In the genomic region with DNA sequence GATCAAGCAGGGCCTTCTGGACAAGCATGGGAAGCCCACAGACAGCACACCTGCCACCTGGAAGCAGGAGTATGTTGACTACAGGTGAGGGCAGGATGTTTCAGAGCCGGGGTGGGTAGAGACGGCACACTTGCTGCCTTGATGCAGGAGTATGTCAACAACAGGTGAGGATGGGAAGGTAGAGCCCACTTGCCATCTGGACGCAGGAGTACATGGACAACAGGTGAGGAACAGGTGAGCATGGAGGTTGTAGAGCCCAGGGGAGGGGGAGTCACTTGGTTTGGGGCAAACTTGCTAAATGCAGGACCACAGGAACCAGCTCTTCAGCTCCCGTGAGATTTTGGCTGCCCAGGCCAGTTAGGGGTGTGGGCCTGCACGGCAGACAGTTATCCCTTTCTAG, we compare ENCODE assay signal across 29 cellular contexts. TPM values are rescaled to one million over a fixed set of nuclear protein-coding genes. Genes with fewer than 3 reads are reported as not detected.
"Had no signal": no experiment of that assay in that cellular context is flagged by ENCODE, and none has a peak within 500 bp of the region (broad histone marks: within the 10 kb centered on the region; RNA-seq: fewer than 3 reads in every experiment).

No MANE protein-coding gene starts in this region.

- H3K27me3 ChIP-seq: adrenal gland, esophagus squamous epithelium, gastroesophageal sphincter, thyroid gland, upper lobe of right lung had no signal

- ATAC-seq: activated CD8-positive, alpha-beta memory T cell treated with anti-CD3 and anti-CD28 coated beads, Interleukin-2, amount 10 ng/mL, durations not matched to agents 7 days and 5 days; activated CD8-positive, alpha-beta T cell treated with anti-CD3 and anti-CD28 coated beads for 36 hours; gastroesophageal sphincter; natural killer cell treated with Interleukin-12 subunit alpha and Interleukin-12 subunit beta and Interleukin-15 and Interleukin-18, amount 100 ng/mL, for 72 hours had no signal

- H3K4me3 ChIP-seq: adrenal gland, breast epithelium, dorsolateral prefrontal cortex, esophagus squamous epithelium, gastroesophageal sphincter, prostate gland, thyroid gland, upper lobe of right lung had no signal

- H3K36me3 ChIP-seq: breast epithelium, prostate gland had no signal

- H3K27ac ChIP-seq: adrenal gland, breast epithelium, dorsolateral prefrontal cortex, esophagus squamous epithelium, gastroesophageal sphincter, prostate gland, upper lobe of right lung had no signal

- H3K4me3 Mint-ChIP-seq: activated CD8-positive, alpha-beta memory T cell treated with anti-CD3 and anti-CD28 coated beads, Interleukin-2, amount 10 ng/mL, durations not matched to agents 7 days and 5 days; activated CD8-positive, alpha-beta T cell treated with anti-CD3 and anti-CD28 coated beads for 36 hours; natural killer cell treated with Interleukin-12 subunit alpha and Interleukin-12 subunit beta and Interleukin-15 and Interleukin-18, amount 100 ng/mL, for 72 hours; T-helper 1 cell treated with Interleukin-12 subunit alpha and Interleukin-12 subunit beta and Interleukin-4 antibody, amounts not matched to agents 30 μg/mL and 1 μg/mL, for 36 hours had no signal

- H3K27ac Mint-ChIP-seq: activated T-helper 2 cell treated with anti-CD3 and anti-CD28 coated beads, Interferon-gamma antibody, Interleukin-2, Interleukin-4, amounts not matched to agents 10 μg/mL and 5 μg/mL and 100 μg/mL, durations not matched to agents 14 hours and 24 hours and 36 hours; T-helper 1 cell treated with Interleukin-12 subunit alpha and Interleukin-12 subunit beta and Interleukin-4 antibody, amounts not matched to agents 30 μg/mL and 1 μg/mL, for 36 hours had no signal

- H3K9me3 Mint-ChIP-seq: activated CD8-positive, alpha-beta T cell treated with anti-CD3 and anti-CD28 coated beads for 36 hours; activated T-helper 2 cell treated with anti-CD3 and anti-CD28 coated beads, Interferon-gamma antibody, Interleukin-2, Interleukin-4, amounts not matched to agents 10 μg/mL and 5 μg/mL and 100 μg/mL, durations not matched to agents 14 hours and 24 hours and 36 hours; central memory CD8-positive, alpha-beta T cell; natural killer cell treated with Interleukin-12 subunit alpha and Interleukin-12 subunit beta and Interleukin-15 and Interleukin-18, amount 100 ng/mL, for 72 hours; T-helper 1 cell treated with Interleukin-12 subunit alpha and Interleukin-12 subunit beta and Interleukin-4 antibody, amounts not matched to agents 30 μg/mL and 1 μg/mL, for 36 hours had no signal

- FAIRE-seq: astrocyte, colon, islet of Langerhans had no signal

- DNase-seq: activated CD4-positive, alpha-beta T cell treated with anti-CD3 and anti-CD28 coated beads for 48 hours; activated CD8-positive, alpha-beta memory T cell treated with anti-CD3 and anti-CD28 coated beads, Interleukin-2, amount 10 ng/mL, durations not matched to agents 7 days and 5 days; activated CD8-positive, alpha-beta T cell treated with anti-CD3 and anti-CD28 coated beads for 36 hours; activated naive CD4-positive, alpha-beta T cell; activated T-cell treated with anti-CD3 and anti-CD28 coated beads for 4 hours; adrenal gland; dorsolateral prefrontal cortex; esophagus squamous epithelium; head of caudate nucleus; hypothalamus; left ventricle myocardium superior; midbrain; stimulated activated CD4-positive, alpha-beta T cell treated with anti-CD3 and anti-CD28 coated beads, Interleukin-2, amount 100 ng/mL, for 48 hours; stimulated activated CD8-positive, alpha-beta memory T cell treated with anti-CD3 and anti-CD28 coated beads, Interleukin-4, amount 100 ng/mL, for 48 hours; stimulated activated naive CD4-positive, alpha-beta T cell treated with Interleukin-2 at 50 U/mL for 16 hours; substantia nigra; upper lobe of right lung had no signal

- H3K4me1 ChIP-seq: breast epithelium, gastroesophageal sphincter, prostate gland, upper lobe of right lung had no signal

- H3K9me3 ChIP-seq: adrenal gland, breast epithelium, esophagus squamous epithelium, gastroesophageal sphincter, prostate gland, thyroid gland, upper lobe of right lung had no signal

- H3K27me3 Mint-ChIP-seq: activated CD8-positive, alpha-beta memory T cell treated with anti-CD3 and anti-CD28 coated beads, Interleukin-2, amount 10 ng/mL, durations not matched to agents 7 days and 5 days; activated CD8-positive, alpha-beta T cell treated with anti-CD3 and anti-CD28 coated beads for 36 hours; central memory CD8-positive, alpha-beta T cell had no signal

RNA-seq across cellular contexts. Expression of a gene that starts 59.8 kb away (rescaled TPM):
- total RNA-seq: activated CD8-positive, alpha-beta T cell treated with anti-CD3 and anti-CD28 coated beads for 36 hours; activated T-helper 2 cell treated with anti-CD3 and anti-CD28 coated beads, Interferon-gamma antibody, Interleukin-2, Interleukin-4, amounts not matched to agents 10 μg/mL and 5 μg/mL and 100 μg/mL, durations not matched to agents 14 hours and 24 hours and 36 hours; adrenal gland; astrocyte; breast epithelium; esophagus squamous epithelium; gastroesophageal sphincter; left ventricle myocardium superior; natural killer cell treated with Interleukin-12 subunit alpha and Interleukin-12 subunit beta and Interleukin-15 and Interleukin-18, amount 100 ng/mL, for 72 hours; osteocyte; prostate gland; thyroid gland; upper lobe of right lung had no signal
- polyA plus RNA-seq: adrenal gland had no signal
